ENCODE assay signal across 8 cellular contexts in genomic region chr14:55796513-55796912, GRCh38.
DNase-seq lines count a peak whose midpoint lies in the region; ATAC-seq lines count a peak whose summit lies in the region.
"Not testable (repeated sequence)": the region's sequence is repeated elsewhere in the genome, so short reads cannot be mapped to it uniquely, and the experiment has no call there.

No MANE protein-coding gene starts in this region.

- H3K4me3 Mint-ChIP-seq in activated T-helper 17 cell treated with anti-CD3 and anti-CD28 coated beads, Interleukin-2, amount 50 U/mL, for 72 hours, result not testable (repeated sequence)

- not testable (repeated sequence) for H3K4me1 Mint-ChIP-seq in activated T-helper 17 cell treated with anti-CD3 and anti-CD28 coated beads, Interleukin-2, amount 50 U/mL, for 72 hours

- in situ Hi-C loops in SK-MEL-5 (cut with HindIII; ENCODE audit: low pct_unique_long_range_greater_than_20kb, low sequenced_read_pairs), result not testable (repeated sequence)

- H3K36me3 Mint-ChIP-seq in activated T-helper 17 cell treated with anti-CD3 and anti-CD28 coated beads, Interleukin-2, amount 50 U/mL, for 72 hours (ENCODE audit: low read depth), result not testable (repeated sequence)

- not testable (repeated sequence) for H3K27me3 Mint-ChIP-seq in activated T-helper 17 cell treated with anti-CD3 and anti-CD28 coated beads, Interleukin-2, amount 50 U/mL, for 72 hours

- H3K27ac Mint-ChIP-seq in activated T-helper 17 cell treated with anti-CD3 and anti-CD28 coated beads, Interleukin-2, amount 50 U/mL, for 72 hours, result not testable (repeated sequence)

- DNase-seq in Daoy (ENCODE audit: low read depth) (peak; percentile 43), LHCN-M2 (ENCODE audit: low read depth) (peak; percentile 23), SK-MEL-5 (ENCODE audit: low read depth, low spot score) (peak; percentile 83), dermis blood vessel endothelial cell (peak; percentile 53), fibroblast of peridontal ligament (ENCODE audit: extremely low read depth) (peak; percentile 15), kidney tubule cell (ENCODE audit: low spot score) (peak; percentile 15)
- not testable (repeated sequence) for DNase-seq in stimulated activated naive CD8-positive, alpha-beta T cell treated with anti-CD3 and anti-CD28 coated beads, Interleukin-15, Interleukin-2, amounts not matched to agents 100 U/mL and 50 U/mL, for 24 hours

- peak; percentile 47 for ATAC-seq in activated T-helper 17 cell treated with anti-CD3 and anti-CD28 coated beads, Interleukin-2, amount 50 U/mL, for 72 hours (replicated peaks)
- ATAC-seq in stimulated activated naive CD8-positive, alpha-beta T cell treated with anti-CD3 and anti-CD28 coated beads, Interleukin-15, Interleukin-2, amounts not matched to agents 100 U/mL and 50 U/mL, for 24 hours, result peak; percentile 26

- not testable (repeated sequence) for H3K9me3 Mint-ChIP-seq in activated T-helper 17 cell treated with anti-CD3 and anti-CD28 coated beads, Interleukin-2, amount 50 U/mL, for 72 hours
